In genomic region chr1:167517535-167518330, GRCh38 we compare ENCODE assay signal across 10 cellular contexts. TPM values are rescaled to one million over a fixed set of nuclear protein-coding genes. Genes with fewer than 3 reads are reported as not detected.
DNase-seq lines count a peak whose midpoint lies in the region; ATAC-seq lines count a peak whose summit lies in the region.
"Had no signal": no experiment of that assay in that cellular context is flagged by ENCODE, and none has a peak within 500 bp of the region (broad histone marks: within the 10 kb centered on the region; RNA-seq: fewer than 3 reads in every experiment).

No MANE protein-coding gene starts in this region.

- H3K27ac Mint-ChIP-seq in CD8-positive, alpha-beta memory T cell, result peak overlapping the region; percentile 97 to 100 (median 99)

- H3K9me3 ChIP-seq in CD8-positive, alpha-beta memory T cell (ENCODE audit: low read length), result no peaks in the 10 kb centered on the region
- H3K9me3 ChIP-seq: esophagus muscularis mucosa, HAP-1 had no signal

- peaks cover 47% of the 10 kb centered on the region for H3K4me1 ChIP-seq in CD8-positive, alpha-beta memory T cell (ENCODE audit: insufficient read depth, low read length)
- H3K4me1 ChIP-seq: esophagus muscularis mucosa, HAP-1 had no signal

- POLR2A ChIA-PET in CD8-positive, alpha-beta memory T cell (lab: Charles Lee), result interaction anchor here (0.7 to 3.2 kb wide), 19 partner anchors 17 to 708 kb away, joined by 3 to 27 read pairs (median 4); partner anchors contain the start of genes POU2F1 and SFT2D2

- CTCF ChIA-PET in CD8-positive, alpha-beta memory T cell (lab: Charles Lee), result interaction anchor here (0.6 to 5.4 kb wide), 26 partner anchors 10 to 297 kb away, joined by 3 to 44 read pairs (median 6); partner anchors contain the start of genes CREG1 and POU2F1

- peaks cover 8% of the 10 kb centered on the region for H3K36me3 ChIP-seq in CD8-positive, alpha-beta memory T cell (ENCODE audit: insufficient read depth, low read length)
- H3K36me3 ChIP-seq: esophagus muscularis mucosa, HAP-1 had no signal

- H3K27ac ChIP-seq in CD8-positive, alpha-beta memory T cell (ENCODE audit: low read depth, low read length), result peak overlapping the region; percentile 97
- H3K27ac ChIP-seq: esophagus muscularis mucosa had no signal

- DNase-seq in CD8-positive, alpha-beta memory T cell, result peak; percentile 72 to 92 (median 78)
- peak; percentile 82 for DNase-seq in activated naive CD8-positive, alpha-beta T cell treated with anti-CD3 and anti-CD28 coated beads, Interleukin-2, amount 50 U/mL, for 16 hours (ENCODE audit: low read depth, low spot score)
- DNase-seq in stimulated activated CD4-positive, alpha-beta T cell treated with anti-CD3 and anti-CD28 coated beads, Interleukin-2, amount 100 ng/mL, for 24 hours, result peak; percentile 92
- DNase-seq in amniotic stem cell (lab: John Stamatoyannopoulos, UW) (no peak), NCI-H2081 treated with DMSO at 0.1 percent for 48 hours (lab: John Stamatoyannopoulos, UW) (no peak)

- H3K36me3 Mint-ChIP-seq in CD8-positive, alpha-beta memory T cell, result peaks cover 0 to 47% (median 3%) of the 10 kb centered on the region in 3 donors

- ATAC-seq in activated CD4-positive, CD25-positive, alpha-beta regulatory T cell treated with anti-CD3 and anti-CD28 coated beads, Interleukin-2, amount 50 U/mL, for 24 hours, result peak; percentile 92 to 94
- no peak for ATAC-seq in HG02678 (IDR thresholded peaks at IDR 0.05; ENCODE audit: unreplicated experiment)
- ATAC-seq in HG02571 (IDR thresholded peaks at IDR 0.05; ENCODE audit: unreplicated experiment), result no peak

- H3K4me1 Mint-ChIP-seq in CD8-positive, alpha-beta memory T cell, result peaks cover 38 to 60% (median 56%) of the 10 kb centered on the region in 3 donors

- H3K27me3 ChIP-seq in CD8-positive, alpha-beta memory T cell (ENCODE audit: insufficient read depth, low read length, poor library complexity, severe bottlenecking), result no peaks in the 10 kb centered on the region

- peak overlapping the region; percentile 94 to 100 (median 100) for H3K4me3 Mint-ChIP-seq in CD8-positive, alpha-beta memory T cell

- peak overlapping the region; percentile 97 for H3K4me3 ChIP-seq in CD8-positive, alpha-beta memory T cell (ENCODE audit: low read length)
- H3K4me3 ChIP-seq: HAP-1 had no signal

- H3K9me3 Mint-ChIP-seq in CD8-positive, alpha-beta memory T cell, result no peaks in the 10 kb centered on the region

- H3K27me3 Mint-ChIP-seq in CD8-positive, alpha-beta memory T cell, result no peaks in the 10 kb centered on the region

RNA-seq across cellular contexts. Expression of gene CD247, which starts 0.6 kb away (rescaled TPM):
- total RNA-seq in CD8-positive, alpha-beta memory T cell, result 100 to 1,000 TPM; 130 to 133 TPM
- 395 TPM for polyA plus RNA-seq in CD8-positive, alpha-beta memory T cell

RNA-seq across cellular contexts. Expression of gene CREG1, which starts 35.8 kb away (rescaled TPM):
- total RNA-seq in CD8-positive, alpha-beta memory T cell, result 10 to 100 TPM; 14.6 to 15.3 TPM
- polyA plus RNA-seq in CD8-positive, alpha-beta memory T cell, result 19.5 TPM

Comparison
In these comparisons a context has a peak if more than half of its experiments do, and no peak if none do; other contexts are left out.
1. DNase-seq: peak in CD8-positive, alpha-beta memory T cell (5 of 5), activated naive CD8-positive, alpha-beta T cell treated with anti-CD3 and anti-CD28 coated beads, Interleukin-2, amount 50 U/mL, for 16 hours (single experiment) and stimulated activated CD4-positive, alpha-beta T cell treated with anti-CD3 and anti-CD28 coated beads, Interleukin-2, amount 100 ng/mL, for 24 hours (2 of 2); none in amniotic stem cell (single experiment) and NCI-H2081 treated with DMSO at 0.1 percent for 48 hours (single experiment).
2. ATAC-seq: peak in activated CD4-positive, CD25-positive, alpha-beta regulatory T cell treated with anti-CD3 and anti-CD28 coated beads, Interleukin-2, amount 50 U/mL, for 24 hours (2 of 2); none in HG02678 (single experiment) and HG02571 (single experiment).